Comparison of ENCODE assay signal across 1 cellular context in genomic region chr6:158143700-158144099, GRCh38.
A peak's percentile ranks its signal among the peaks of the same experiment; 100 is the strongest.
TF ChIP-seq lines count a peak whose summit lies in the region.

No MANE protein-coding gene starts in this region.

TF ChIP-seq in HepG2, 621 proteins besides CTCF, POLR2A, EP300 and RAD21 (continued from another document and continues in another):
- TF ChIP-seq CCAR2 (optimal IDR thresholded peaks at IDR 0.05; ENCODE audit: low read depth, low read length), result no peak
- TF ChIP-seq MTERF4 (CRISPR knock-in tag; IDR thresholded peaks at IDR 0.05), result no peak
- no peak for TF ChIP-seq POGZ (CRISPR knock-in tag; IDR thresholded peaks at IDR 0.05)
- TF ChIP-seq PLSCR1 (CRISPR knock-in tag; IDR thresholded peaks at IDR 0.05; ENCODE audit: borderline replicate concordance), result no peak
- TF ChIP-seq THRA (CRISPR knock-in tag; IDR thresholded peaks at IDR 0.05; ENCODE audit: borderline replicate concordance), result peak; percentile 50; the same call in 1 of the 2 replicates
- TF ChIP-seq ZNF788 (CRISPR knock-in tag; IDR thresholded peaks at IDR 0.05; ENCODE audit: borderline replicate concordance), result no peak
- TF ChIP-seq HNF4A (CRISPR knock-in tag; IDR thresholded peaks at IDR 0.05), result 0 out of 2 replicates have a peak, but pooled peaks have one; percentile 12
- no peak for TF ChIP-seq CREM (IDR thresholded peaks at IDR 0.05)
- TF ChIP-seq CREM (CRISPR knock-in tag; IDR thresholded peaks at IDR 0.05), result no peak
- peak; percentile 30 for TF ChIP-seq CEBPG (CRISPR knock-in tag; IDR thresholded peaks at IDR 0.05)
- TF ChIP-seq ARHGAP35 (CRISPR knock-in tag; IDR thresholded peaks at IDR 0.05; ENCODE audit: borderline replicate concordance), result no peak
- no peak for TF ChIP-seq NCOA2 (CRISPR knock-in tag; IDR thresholded peaks at IDR 0.05)
- TF ChIP-seq ZNF446 (CRISPR knock-in tag; IDR thresholded peaks at IDR 0.05), result no peak
- TF ChIP-seq TCF7 (IDR thresholded peaks at IDR 0.05; ENCODE audit: low read depth), result no peak
- no peak for TF ChIP-seq CBX5 (CRISPR knock-in tag; IDR thresholded peaks at IDR 0.05; ENCODE audit: borderline replicate concordance)
- no peak for TF ChIP-seq ZC3H4 (CRISPR knock-in tag; IDR thresholded peaks at IDR 0.05; ENCODE audit: borderline replicate concordance)
- TF ChIP-seq AKAP8 (CRISPR knock-in tag; IDR thresholded peaks at IDR 0.05), result no peak
- TF ChIP-seq, protein P1, sequence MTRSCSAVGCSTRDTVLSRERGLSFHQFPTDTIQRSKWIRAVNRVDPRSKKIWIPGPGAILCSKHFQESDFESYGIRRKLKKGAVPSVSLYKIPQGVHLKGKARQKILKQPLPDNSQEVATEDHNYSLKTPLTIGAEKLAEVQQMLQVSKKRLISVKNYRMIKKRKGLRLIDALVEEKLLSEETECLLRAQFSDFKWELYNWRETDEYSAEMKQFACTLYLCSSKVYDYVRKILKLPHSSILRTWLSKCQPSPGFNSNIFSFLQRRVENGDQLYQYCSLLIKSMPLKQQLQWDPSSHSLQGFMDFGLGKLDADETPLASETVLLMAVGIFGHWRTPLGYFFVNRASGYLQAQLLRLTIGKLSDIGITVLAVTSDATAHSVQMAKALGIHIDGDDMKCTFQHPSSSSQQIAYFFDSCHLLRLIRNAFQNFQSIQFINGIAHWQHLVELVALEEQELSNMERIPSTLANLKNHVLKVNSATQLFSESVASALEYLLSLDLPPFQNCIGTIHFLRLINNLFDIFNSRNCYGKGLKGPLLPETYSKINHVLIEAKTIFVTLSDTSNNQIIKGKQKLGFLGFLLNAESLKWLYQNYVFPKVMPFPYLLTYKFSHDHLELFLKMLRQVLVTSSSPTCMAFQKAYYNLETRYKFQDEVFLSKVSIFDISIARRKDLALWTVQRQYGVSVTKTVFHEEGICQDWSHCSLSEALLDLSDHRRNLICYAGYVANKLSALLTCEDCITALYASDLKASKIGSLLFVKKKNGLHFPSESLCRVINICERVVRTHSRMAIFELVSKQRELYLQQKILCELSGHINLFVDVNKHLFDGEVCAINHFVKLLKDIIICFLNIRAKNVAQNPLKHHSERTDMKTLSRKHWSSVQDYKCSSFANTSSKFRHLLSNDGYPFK (CRISPR knock-in tag; IDR thresholded peaks at IDR 0.05; ENCODE audit: borderline replicate concordance), result no peak
- no peak for TF ChIP-seq EZH2 (conservative IDR thresholded peaks at IDR 0.05; ENCODE audit: low read depth, low read length)
- TF ChIP-seq NFYB (CRISPR knock-in tag; IDR thresholded peaks at IDR 0.05), result no peak
- no peak for TF ChIP-seq SP1 (IDR thresholded peaks at IDR 0.05)
- no peak for TF ChIP-seq SP1 (CRISPR knock-in tag; IDR thresholded peaks at IDR 0.05)
- TF ChIP-seq ZNF878 (CRISPR knock-in tag; IDR thresholded peaks at IDR 0.05), result no peak
- TF ChIP-seq TSC22D2 (CRISPR knock-in tag; IDR thresholded peaks at IDR 0.05; ENCODE audit: borderline replicate concordance), result no peak
- TF ChIP-seq KDM1A (CRISPR knock-in tag; IDR thresholded peaks at IDR 0.05), result 0 out of 2 replicates have a peak, but pooled peaks have one; percentile 23
- no peak for TF ChIP-seq KDM6A (CRISPR knock-in tag; IDR thresholded peaks at IDR 0.05; ENCODE audit: low read depth)
- TF ChIP-seq MBNL3 (CRISPR knock-in tag; conservative IDR thresholded peaks at IDR 0.05), result no peak
- TF ChIP-seq RXRB (CRISPR knock-in tag; IDR thresholded peaks at IDR 0.05; ENCODE audit: borderline replicate concordance), result no peak
- no peak for TF ChIP-seq ZNF670 (CRISPR knock-in tag; IDR thresholded peaks at IDR 0.05; ENCODE audit: borderline replicate concordance)
- TF ChIP-seq FOXA1 (IDR thresholded peaks at IDR 0.05), result no peak
- TF ChIP-seq FOXA1 (CRISPR knock-in tag; IDR thresholded peaks at IDR 0.05), result peak; percentile 67
- no peak for TF ChIP-seq ZNF44 (CRISPR knock-in tag; IDR thresholded peaks at IDR 0.05)
- 0 out of 2 replicates have a peak, but pooled peaks have one; percentile 8 for TF ChIP-seq HNF4G (IDR thresholded peaks at IDR 0.05; ENCODE audit: borderline replicate concordance, low read depth, low read length)
- no peak for TF ChIP-seq HNF4G (CRISPR knock-in tag; IDR thresholded peaks at IDR 0.05; ENCODE audit: borderline replicate concordance, low read depth)
- TF ChIP-seq TEAD3 (CRISPR knock-in tag; optimal IDR thresholded peaks at IDR 0.05; ENCODE audit: borderline replicate concordance), result peak; percentile 33
- TF ChIP-seq, protein P2, sequence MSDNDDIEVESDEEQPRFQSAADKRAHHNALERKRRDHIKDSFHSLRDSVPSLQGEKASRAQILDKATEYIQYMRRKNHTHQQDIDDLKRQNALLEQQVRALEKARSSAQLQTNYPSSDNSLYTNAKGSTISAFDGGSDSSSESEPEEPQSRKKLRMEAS (IDR thresholded peaks at IDR 0.05), result no peak
- TF ChIP-seq RELA (CRISPR knock-in tag; IDR thresholded peaks at IDR 0.05), result no peak
- TF ChIP-seq MTF2 (CRISPR knock-in tag; IDR thresholded peaks at IDR 0.05; ENCODE audit: borderline replicate concordance), result no peak
- no peak for TF ChIP-seq THYN1 (CRISPR knock-in tag; IDR thresholded peaks at IDR 0.05; ENCODE audit: borderline replicate concordance, low read depth)
- TF ChIP-seq, protein P3, sequence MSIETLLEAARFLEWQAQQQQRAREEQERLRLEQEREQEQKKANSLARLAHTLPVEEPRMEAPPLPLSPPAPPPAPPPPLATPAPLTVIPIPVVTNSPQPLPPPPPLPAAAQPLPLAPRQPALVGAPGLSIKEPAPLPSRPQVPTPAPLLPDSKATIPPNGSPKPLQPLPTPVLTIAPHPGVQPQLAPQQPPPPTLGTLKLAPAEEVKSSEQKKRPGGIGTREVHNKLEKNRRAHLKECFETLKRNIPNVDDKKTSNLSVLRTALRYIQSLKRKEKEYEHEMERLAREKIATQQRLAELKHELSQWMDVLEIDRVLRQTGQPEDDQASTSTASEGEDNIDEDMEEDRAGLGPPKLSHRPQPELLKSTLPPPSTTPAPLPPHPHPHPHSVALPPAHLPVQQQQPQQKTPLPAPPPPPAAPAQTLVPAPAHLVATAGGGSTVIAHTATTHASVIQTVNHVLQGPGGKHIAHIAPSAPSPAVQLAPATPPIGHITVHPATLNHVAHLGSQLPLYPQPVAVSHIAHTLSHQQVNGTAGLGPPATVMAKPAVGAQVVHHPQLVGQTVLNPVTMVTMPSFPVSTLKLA (IDR thresholded peaks at IDR 0.05), result no peak
- no peak for TF ChIP-seq PATZ1 (CRISPR knock-in tag; IDR thresholded peaks at IDR 0.05)
- TF ChIP-seq SMAD9 (CRISPR knock-in tag; IDR thresholded peaks at IDR 0.05), result no peak
- TF ChIP-seq ZNF569 (CRISPR knock-in tag; IDR thresholded peaks at IDR 0.05; ENCODE audit: borderline replicate concordance), result no peak
- no peak for TF ChIP-seq HHEX (CRISPR knock-in tag; IDR thresholded peaks at IDR 0.05)
- TF ChIP-seq PHF20 (CRISPR knock-in tag; IDR thresholded peaks at IDR 0.05), result no peak
- no peak for TF ChIP-seq JARID2 (CRISPR knock-in tag; IDR thresholded peaks at IDR 0.05; ENCODE audit: insufficient replicate concordance)
- TF ChIP-seq U2AF1 (optimal IDR thresholded peaks at IDR 0.05; ENCODE audit: low read depth, low read length), result no peak
- TF ChIP-seq ZNF747 (CRISPR knock-in tag; IDR thresholded peaks at IDR 0.05; ENCODE audit: borderline replicate concordance), result no peak
- TF ChIP-seq STAG1 (CRISPR knock-in tag; IDR thresholded peaks at IDR 0.05), result peak; percentile 84
- TF ChIP-seq, protein P4, sequence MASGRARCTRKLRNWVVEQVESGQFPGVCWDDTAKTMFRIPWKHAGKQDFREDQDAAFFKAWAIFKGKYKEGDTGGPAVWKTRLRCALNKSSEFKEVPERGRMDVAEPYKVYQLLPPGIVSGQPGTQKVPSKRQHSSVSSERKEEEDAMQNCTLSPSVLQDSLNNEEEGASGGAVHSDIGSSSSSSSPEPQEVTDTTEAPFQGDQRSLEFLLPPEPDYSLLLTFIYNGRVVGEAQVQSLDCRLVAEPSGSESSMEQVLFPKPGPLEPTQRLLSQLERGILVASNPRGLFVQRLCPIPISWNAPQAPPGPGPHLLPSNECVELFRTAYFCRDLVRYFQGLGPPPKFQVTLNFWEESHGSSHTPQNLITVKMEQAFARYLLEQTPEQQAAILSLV (CRISPR knock-in tag; IDR thresholded peaks at IDR 0.05; ENCODE audit: borderline replicate concordance), result no peak
- TF ChIP-seq REPIN1 (CRISPR knock-in tag; IDR thresholded peaks at IDR 0.05; ENCODE audit: borderline replicate concordance, low read depth), result no peak
- no peak for TF ChIP-seq HOMEZ (CRISPR knock-in tag; IDR thresholded peaks at IDR 0.05; ENCODE audit: low read depth)
- no peak for TF ChIP-seq ZMYM2 (CRISPR knock-in tag; IDR thresholded peaks at IDR 0.05)
- TF ChIP-seq KDM5B (CRISPR knock-in tag; IDR thresholded peaks at IDR 0.05; ENCODE audit: borderline replicate concordance), result no peak
- no peak for TF ChIP-seq KLF11 (CRISPR knock-in tag; IDR thresholded peaks at IDR 0.05)
- no peak for TF ChIP-seq JUND (CRISPR knock-in tag; IDR thresholded peaks at IDR 0.05)
- no peak for TF ChIP-seq NONO (IDR thresholded peaks at IDR 0.05)
- no peak for TF ChIP-seq NONO (CRISPR knock-in tag; conservative IDR thresholded peaks at IDR 0.05)
- TF ChIP-seq GATA4 (IDR thresholded peaks at IDR 0.05; ENCODE audit: borderline replicate concordance, low read depth), result no peak
- TF ChIP-seq HES4 (CRISPR knock-in tag; IDR thresholded peaks at IDR 0.05; ENCODE audit: borderline replicate concordance), result no peak
- TF ChIP-seq, protein P5, sequence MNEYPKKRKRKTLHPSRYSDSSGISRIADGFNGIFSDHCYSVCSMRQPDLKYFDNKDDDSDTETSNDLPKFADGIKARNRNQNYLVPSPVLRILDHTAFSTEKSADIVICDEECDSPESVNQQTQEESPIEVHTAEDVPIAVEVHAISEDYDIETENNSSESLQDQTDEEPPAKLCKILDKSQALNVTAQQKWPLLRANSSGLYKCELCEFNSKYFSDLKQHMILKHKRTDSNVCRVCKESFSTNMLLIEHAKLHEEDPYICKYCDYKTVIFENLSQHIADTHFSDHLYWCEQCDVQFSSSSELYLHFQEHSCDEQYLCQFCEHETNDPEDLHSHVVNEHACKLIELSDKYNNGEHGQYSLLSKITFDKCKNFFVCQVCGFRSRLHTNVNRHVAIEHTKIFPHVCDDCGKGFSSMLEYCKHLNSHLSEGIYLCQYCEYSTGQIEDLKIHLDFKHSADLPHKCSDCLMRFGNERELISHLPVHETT (CRISPR knock-in tag; conservative IDR thresholded peaks at IDR 0.05), result no peak
- no peak for TF ChIP-seq ZNF883 (CRISPR knock-in tag; IDR thresholded peaks at IDR 0.05; ENCODE audit: not compliant biosample characterization)
- TF ChIP-seq ZNF557 (CRISPR knock-in tag; IDR thresholded peaks at IDR 0.05), result no peak
- TF ChIP-seq ZFP1 (CRISPR knock-in tag; IDR thresholded peaks at IDR 0.05), result no peak
- TF ChIP-seq ATRX (CRISPR knock-in tag; IDR thresholded peaks at IDR 0.05; ENCODE audit: borderline replicate concordance), result no peak
